8 cellular contexts compared by ENCODE assay signal in the genomic region with DNA sequence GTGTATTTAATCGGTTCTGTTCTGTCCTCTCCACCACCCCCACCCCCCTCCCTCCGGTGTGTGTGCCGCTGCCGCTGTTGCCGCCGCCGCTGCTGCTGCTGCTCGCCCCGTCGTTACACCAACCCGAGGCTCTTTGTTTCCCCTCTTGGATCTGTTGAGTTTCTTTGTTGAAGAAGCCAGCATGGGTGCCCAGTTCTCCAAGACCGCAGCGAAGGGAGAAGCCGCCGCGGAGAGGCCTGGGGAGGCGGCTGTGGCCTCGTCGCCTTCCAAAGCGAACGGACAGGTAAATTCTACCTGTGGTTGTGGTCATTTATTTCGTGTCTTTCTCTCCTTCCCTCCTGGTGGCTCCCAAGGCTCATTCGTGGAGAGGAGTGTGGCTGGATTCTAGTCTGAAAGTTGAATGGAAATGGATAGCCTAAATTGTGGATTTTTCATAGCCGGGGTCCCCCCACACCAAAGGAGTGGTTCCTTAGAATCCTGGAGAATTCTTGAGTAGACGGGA. TPM values are rescaled to one million over a fixed set of nuclear protein-coding genes. Genes with fewer than 3 reads are reported as not detected.
DNase-seq lines count a peak whose midpoint lies in the region; ATAC-seq, FAIRE-seq and TF ChIP-seq lines count a peak whose summit lies in the region.

No MANE protein-coding gene starts in this region.

- H3K4me3 Mint-ChIP-seq in astrocyte (ENCODE audit: unreplicated experiment) = no peak overlapping the region

- H3K9ac ChIP-seq in BLaER1 treated with 17β-estradiol and CSF1 and Interleukin-3, amounts not matched to agents 10 nM and 100 nM = peak overlapping the region; percentile 90 to 98 (median 93)
- H3K9ac ChIP-seq in astrocyte (ENCODE audit: low read length) = peak overlapping the region; percentile 100

- no peak overlapping the region for H2AFZ ChIP-seq in astrocyte (ENCODE audit: low read depth, low read length)

- peaks cover 0 to 32% (median 0%) of the 10 kb centered on the region in 11 experiments; a peak in 6 of 22 replicates for H3K36me3 ChIP-seq in BLaER1 treated with 17β-estradiol and CSF1 and Interleukin-3, amounts not matched to agents 10 nM and 100 nM
- H3K36me3 ChIP-seq in astrocyte (ENCODE audit: insufficient read depth, low read length) = peaks cover 11% of the 10 kb centered on the region

- H3K27me3 Mint-ChIP-seq in astrocyte (ENCODE audit: low read depth, unreplicated experiment) = no peaks in the 10 kb centered on the region

- H3K9me3 Mint-ChIP-seq in astrocyte (ENCODE audit: unreplicated experiment) = no peaks in the 10 kb centered on the region

- DNase-seq in HEK293T (ENCODE audit: extremely low spot score) (peak; percentile 25), astrocyte (ENCODE audit: low read depth) (no peak), iPS-NIHi11 (ENCODE audit: low spot score) (peak; percentile 16), superior temporal gyrus (ENCODE audit: extremely low spot score) (peak; percentile 53), EL (no peak), activated gamma-delta T cell treated with Interleukin-2 at 50 U/mL for 16 hours (no peak)

- H3K79me2 ChIP-seq in astrocyte (ENCODE audit: insufficient read depth, low read length) = peaks cover 72% of the 10 kb centered on the region

- peak overlapping the region; percentile 66 to 87 (median 78) for H3K4me3 ChIP-seq in BLaER1 treated with 17β-estradiol and CSF1 and Interleukin-3, amounts not matched to agents 10 nM and 100 nM
- peak overlapping the region; percentile 100 for H3K4me3 ChIP-seq in astrocyte (ENCODE audit: insufficient read depth, low read depth, low read length)

- H3K4me1 Mint-ChIP-seq in astrocyte (ENCODE audit: low read depth, unreplicated experiment) = peaks cover 16% of the 10 kb centered on the region

- CTCF ChIA-PET in HEK293T (lab: Yijun Ruan, JAX) = interaction anchor here (1.0 to 2.2 kb wide), 5 partner anchors 10 to 551 kb away, joined by 3 to 8 read pairs (median 4); no protein-coding TSS in a partner anchor

- H3K4me1 ChIP-seq in BLaER1 treated with 17β-estradiol and CSF1 and Interleukin-3, amounts not matched to agents 10 nM and 100 nM = peaks cover 15 to 50% (median 30%) of the 10 kb centered on the region in 10 experiments; a peak in 19 of 20 replicates
- peaks cover 25% of the 10 kb centered on the region for H3K4me1 ChIP-seq in astrocyte (ENCODE audit: insufficient read depth, low read length)

- POLR2A ChIA-PET in HEK293T (lab: Yijun Ruan, JAX) = interaction anchor here (0.6 to 1.7 kb wide), 5 partner anchors 8 to 551 kb away, joined by 3 to 5 read pairs (median 3); no protein-coding TSS in a partner anchor

- peaks cover 0 to 29% (median 10%) of the 10 kb centered on the region in 11 experiments; a peak in 15 of 22 replicates for H3K9me3 ChIP-seq in BLaER1 treated with 17β-estradiol and CSF1 and Interleukin-3, amounts not matched to agents 10 nM and 100 nM (replicated peaks in 1 of 11)
- no peaks in the 10 kb centered on the region for H3K9me3 ChIP-seq in astrocyte (ENCODE audit: insufficient read depth, low read depth, low read length)

- TF ChIP-seq CTCF in astrocyte (IDR thresholded peaks at IDR 0.05; ENCODE audit: insufficient read depth, low read depth, low read length) = no peak

- peaks cover 6 to 98% (median 81%) of the 10 kb centered on the region in 11 experiments; a peak in 21 of 22 replicates for H3K27me3 ChIP-seq in BLaER1 treated with 17β-estradiol and CSF1 and Interleukin-3, amounts not matched to agents 10 nM and 100 nM
- no peaks in the 10 kb centered on the region for H3K27me3 ChIP-seq in astrocyte (ENCODE audit: insufficient read depth, low read length)

- peaks cover 15 to 37% (median 28%) of the 10 kb centered on the region in 11 experiments; a peak in 19 of 22 replicates for H4K20me1 ChIP-seq in BLaER1 treated with 17β-estradiol and CSF1 and Interleukin-3, amounts not matched to agents 10 nM and 100 nM
- peaks cover 36% of the 10 kb centered on the region for H4K20me1 ChIP-seq in astrocyte (ENCODE audit: insufficient read depth, low read length)

- no peak for ATAC-seq in HG02678 (IDR thresholded peaks at IDR 0.05; ENCODE audit: unreplicated experiment)

- H3K27ac Mint-ChIP-seq in astrocyte (ENCODE audit: unreplicated experiment) = no peak overlapping the region

- FAIRE-seq in astrocyte (lab: Jason Lieb, UNC) = no peak

- H3K36me3 Mint-ChIP-seq in astrocyte (ENCODE audit: low read depth, unreplicated experiment) = peaks cover 11% of the 10 kb centered on the region

- H3K4me2 ChIP-seq in BLaER1 treated with 17β-estradiol and CSF1 and Interleukin-3, amounts not matched to agents 10 nM and 100 nM = peak overlapping the region; percentile 64 to 98 (median 93)
- H3K4me2 ChIP-seq in astrocyte (ENCODE audit: low read length) = peak overlapping the region; percentile 93

- H3K27ac ChIP-seq in BLaER1 treated with 17β-estradiol and CSF1 and Interleukin-3, amounts not matched to agents 10 nM and 100 nM = peak overlapping the region; percentile 89 to 97 (median 94)
- H3K27ac ChIP-seq in astrocyte (ENCODE audit: low read depth, low read length) = peak overlapping the region; percentile 100

TF ChIP-seq in HEK293T, 16 proteins besides CTCF, POLR2A, EP300 and RAD21:
- TF ChIP-seq SUZ12 (IDR thresholded peaks at IDR 0.05) = no peak
- TF ChIP-seq FOXK2 (IDR thresholded peaks at IDR 0.05) = no peak
- TF ChIP-seq HDGF (IDR thresholded peaks at IDR 0.05; ENCODE audit: borderline replicate concordance) = no peak
- no peak for TF ChIP-seq LEF1 (IDR thresholded peaks at IDR 0.05; ENCODE audit: borderline replicate concordance)
- TF ChIP-seq BHLHE40 (IDR thresholded peaks at IDR 0.05; ENCODE audit: borderline replicate concordance) = no peak
- TF ChIP-seq, protein P1, sequence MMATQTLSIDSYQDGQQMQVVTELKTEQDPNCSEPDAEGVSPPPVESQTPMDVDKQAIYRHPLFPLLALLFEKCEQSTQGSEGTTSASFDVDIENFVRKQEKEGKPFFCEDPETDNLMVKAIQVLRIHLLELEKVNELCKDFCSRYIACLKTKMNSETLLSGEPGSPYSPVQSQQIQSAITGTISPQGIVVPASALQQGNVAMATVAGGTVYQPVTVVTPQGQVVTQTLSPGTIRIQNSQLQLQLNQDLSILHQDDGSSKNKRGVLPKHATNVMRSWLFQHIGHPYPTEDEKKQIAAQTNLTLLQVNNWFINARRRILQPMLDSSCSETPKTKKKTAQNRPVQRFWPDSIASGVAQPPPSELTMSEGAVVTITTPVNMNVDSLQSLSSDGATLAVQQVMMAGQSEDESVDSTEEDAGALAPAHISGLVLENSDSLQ (IDR thresholded peaks at IDR 0.05) = no peak
- TF ChIP-seq FOXA1 (IDR thresholded peaks at IDR 0.05) = no peak
- no peak for TF ChIP-seq TARDBP (IDR thresholded peaks at IDR 0.05)
- TF ChIP-seq ELF4 (IDR thresholded peaks at IDR 0.05) = no peak
- TF ChIP-seq L3MBTL2 (conservative IDR thresholded peaks at IDR 0.05) = no peak
- no peak for TF ChIP-seq CTBP1 (IDR thresholded peaks at IDR 0.05; ENCODE audit: borderline replicate concordance)
- TF ChIP-seq ZNF384 (IDR thresholded peaks at IDR 0.05) = no peak
- no peak for TF ChIP-seq NFRKB (IDR thresholded peaks at IDR 0.05)
- no peak for TF ChIP-seq SP1 (IDR thresholded peaks at IDR 0.05)
- TF ChIP-seq ARNT (IDR thresholded peaks at IDR 0.05) = no peak
- TF ChIP-seq FOXM1 (IDR thresholded peaks at IDR 0.05; ENCODE audit: borderline replicate concordance) = no peak

RNA-seq across cellular contexts. Expression of gene MARCKS, which starts 0.5 kb away (rescaled TPM):
- 240 and 261 TPM in 2 replicates for total RNA-seq in astrocyte

Comparison
In these comparisons a context has a peak if more than half of its experiments do, and no peak if none do; other contexts are left out.
1. DNase-seq: peak in HEK293T (single experiment), iPS-NIHi11 (single experiment) and superior temporal gyrus (single experiment); none in astrocyte (single experiment), EL (single experiment) and activated gamma-delta T cell treated with Interleukin-2 at 50 U/mL for 16 hours (single experiment).